Comparison of ENCODE assay signal across 11 cellular contexts in genomic region chr15:96416934-96417759, GRCh38.
DNase-seq lines count a peak whose midpoint lies in the region; ATAC-seq and TF ChIP-seq lines count a peak whose summit lies in the region.
"Had no signal": no experiment of that assay in that cellular context is flagged by ENCODE, and none has a peak within 500 bp of the region (broad histone marks: within the 10 kb centered on the region; RNA-seq: fewer than 3 reads in every experiment).

No MANE protein-coding gene starts in this region.

- peak overlapping the region; percentile 75 for H3K4me2 ChIP-seq in smooth muscle cell

- H3K9ac ChIP-seq in smooth muscle cell (ENCODE audit: low read depth): no peak overlapping the region

- no peaks in the 10 kb centered on the region for H3K9me3 Mint-ChIP-seq in activated naive CD4-positive, alpha-beta T cell treated with anti-CD3 and anti-CD28 coated beads, Interleukin-2, amount 50 U/mL, for 72 hours

- H3K36me3 ChIP-seq in brain microvascular endothelial cell (replicated peaks) (no peaks in the 10 kb centered on the region), smooth muscle cell (ENCODE audit: low read depth) (no peaks in the 10 kb centered on the region)

- DNase-seq in HT1080 (ENCODE audit: low read depth) (peak; percentile 15), brain microvascular endothelial cell (no peak), islet precursor cell (peak; percentile 62), smooth muscle cell (lab: John Stamatoyannopoulos, UW; ENCODE audit: unreplicated experiment) (no peak), SHP77 treated with DMSO at 0.1 percent for 48 hours (lab: John Stamatoyannopoulos, UW) (no peak), posterior cingulate gyrus (no peak)
- no peak for DNase-seq in activated naive CD4-positive, alpha-beta T cell treated with anti-CD3 and anti-CD28 coated beads, Interleukin-2, amount 50 U/mL, for 72 hours (ENCODE audit: low spot score in 2 of 2)
- DNase-seq: NCI-H1436 treated with DMSO at 0.1 percent for 48 hours had no signal

- H3K36me3 Mint-ChIP-seq in activated naive CD4-positive, alpha-beta T cell treated with anti-CD3 and anti-CD28 coated beads, Interleukin-2, amount 50 U/mL, for 72 hours: peaks cover 0 to 18% of the 10 kb centered on the region in 2 donors
- H3K36me3 Mint-ChIP-seq: activated naive CD8-positive, alpha-beta T cell had no signal

- peaks cover 29% of the 10 kb centered on the region for H3K27me3 ChIP-seq in brain microvascular endothelial cell (replicated peaks)
- H3K27me3 ChIP-seq in smooth muscle cell (ENCODE audit: low read depth): peaks cover 100% of the 10 kb centered on the region

- H4K20me1 ChIP-seq in smooth muscle cell (ENCODE audit: low read depth): no peaks in the 10 kb centered on the region

- in situ Hi-C loops in brain microvascular endothelial cell (cut with HindIII; ENCODE audit: low pct_ligation_motif_present, low sequenced_read_pairs): no loop called here

- no peaks in the 10 kb centered on the region for H3K79me2 ChIP-seq in smooth muscle cell (ENCODE audit: low read depth)

- H3K27ac ChIP-seq in brain microvascular endothelial cell (no peak overlapping the region), smooth muscle cell (ENCODE audit: low read depth) (no peak overlapping the region)

- no peak overlapping the region for H2AFZ ChIP-seq in smooth muscle cell (ENCODE audit: low read depth)

- H3F3A ChIP-seq in smooth muscle cell (ENCODE audit: low read depth): no peaks in the 10 kb centered on the region

- peak overlapping the region in 1 of 2 donors; percentile 62 for H3K27ac Mint-ChIP-seq in activated naive CD4-positive, alpha-beta T cell treated with anti-CD3 and anti-CD28 coated beads, Interleukin-2, amount 50 U/mL, for 72 hours
- H3K27ac Mint-ChIP-seq: activated naive CD8-positive, alpha-beta T cell had no signal

- peak overlapping the region; percentile 46 for H3K4me3 ChIP-seq in brain microvascular endothelial cell (ENCODE audit: low read depth, low read length)
- peak overlapping the region; percentile 34 for H3K4me3 ChIP-seq in smooth muscle cell
- H3K4me3 ChIP-seq: lung had no signal

- peaks cover 15% of the 10 kb centered on the region for H3K4me1 ChIP-seq in smooth muscle cell (ENCODE audit: low read depth)

- no peaks in the 10 kb centered on the region for H3K9me3 ChIP-seq in smooth muscle cell (replicated peaks; ENCODE audit: low read depth)

- 1% methylated on average over 49 of the region's 51 CpGs for WGBS in smooth muscle cell (ENCODE audit: low lambda C conversion rate)

- no peak for TF ChIP-seq CTCF in brain microvascular endothelial cell (IDR thresholded peaks at IDR 0.05; ENCODE audit: low read depth, low read length, missing control alignments)
- no peak for TF ChIP-seq CTCF in smooth muscle cell (IDR thresholded peaks at IDR 0.05; ENCODE audit: borderline replicate concordance, insufficient read depth, poor library complexity, severe bottlenecking)

- intact Hi-C loops in posterior cingulate gyrus (cut with DNase I): no loop called here

- ATAC-seq in HG03520 (IDR thresholded peaks at IDR 0.05; ENCODE audit: unreplicated experiment): no peak
- no peak for ATAC-seq in activated naive CD4-positive, alpha-beta T cell treated with anti-CD3 and anti-CD28 coated beads, Interleukin-2, amount 50 U/mL, for 72 hours

Comparison
In these comparisons a context has a peak if more than half of its experiments do, and no peak if none do; other contexts are left out.
1. DNase-seq: peak in HT1080 (single experiment) and islet precursor cell (single experiment); none in brain microvascular endothelial cell (single experiment), smooth muscle cell (single experiment), SHP77 treated with DMSO at 0.1 percent for 48 hours (single experiment), posterior cingulate gyrus (0 of 10) and activated naive CD4-positive, alpha-beta T cell treated with anti-CD3 and anti-CD28 coated beads, Interleukin-2, amount 50 U/mL, for 72 hours (0 of 2).